Comparison of ENCODE assay signal across 10 cellular contexts in genomic region chr3:141385386-141386079, GRCh38. TPM values are rescaled to one million over a fixed set of nuclear protein-coding genes. Genes with fewer than 3 reads are reported as not detected.
DNase-seq lines count a peak whose midpoint lies in the region; ATAC-seq, FAIRE-seq and TF ChIP-seq lines count a peak whose summit lies in the region.
"Had no signal": no experiment of that assay in that cellular context is flagged by ENCODE, and none has a peak within 500 bp of the region (broad histone marks: within the 10 kb centered on the region; RNA-seq: fewer than 3 reads in every experiment).

No MANE protein-coding gene starts in this region.

- TF ChIP-seq RAD21 in A549 (conservative IDR thresholded peaks at IDR 0.05 in 1 of 2, IDR thresholded peaks at IDR 0.05 in 1 of 2) = no peak

- no peak overlapping the region for H3K4me3 Mint-ChIP-seq in GM23338
- peak overlapping the region; percentile 83 for H3K4me3 Mint-ChIP-seq in activated T-helper 17 cell treated with anti-CD3 and anti-CD28 coated beads, Interleukin-2, amount 50 U/mL, for 72 hours
- peak overlapping the region in 3 of 7 donors; percentile 46 to 79 (median 75) for H3K4me3 Mint-ChIP-seq in CD8-positive, alpha-beta memory T cell
- H3K4me3 Mint-ChIP-seq: CD8-positive, alpha-beta T cell had no signal

- DNase-seq in A549 (ENCODE audit: low read depth in 1 of 2, low spot score in 1 of 2) (no peak), GM23338 (ENCODE audit: low spot score) (no peak), left kidney (ENCODE audit: low read depth, low spot score) (peak; percentile 51), PC-3 (no peak), EL (no peak)
- no peak for DNase-seq in CD8-positive, alpha-beta memory T cell
- DNase-seq: CD8-positive, alpha-beta T cell had no signal

- no peak for TF ChIP-seq POLR2A in A549 (IDR thresholded peaks at IDR 0.05; ENCODE audit: low read length)

- H3F3A ChIP-seq in GM23338 (replicated peaks; ENCODE audit: low read depth) (no peaks in the 10 kb centered on the region), PC-3 (ENCODE audit: low read length, unreplicated experiment) (no peaks in the 10 kb centered on the region)

- H3K27ac ChIP-seq in A549 = peak overlapping the region in 1 of 2 experiments; percentile 39; a peak in 2 of 6 replicates
- no peak overlapping the region for H3K27ac ChIP-seq in GM23338 (ENCODE audit: low read depth)
- no peak overlapping the region for H3K27ac ChIP-seq in PC-3 (ENCODE audit: low read length)
- no peak overlapping the region for H3K27ac ChIP-seq in CD8-positive, alpha-beta memory T cell (ENCODE audit: low read depth, low read length)
- H3K27ac ChIP-seq: neural progenitor cell had no signal

- H3K36me3 ChIP-seq in GM23338 (ENCODE audit: insufficient read depth) (no peaks in the 10 kb centered on the region), PC-3 (ENCODE audit: low read depth, low read length) (no peaks in the 10 kb centered on the region)
- no peaks in the 10 kb centered on the region for H3K36me3 ChIP-seq in CD8-positive, alpha-beta memory T cell (ENCODE audit: insufficient read depth, low read length)
- H3K36me3 ChIP-seq: neural progenitor cell had no signal

- H3K9ac ChIP-seq in PC-3 (ENCODE audit: low read length) = no peak overlapping the region
- H3K9ac ChIP-seq: neural progenitor cell had no signal

- CTCF ChIA-PET in A549 (lab: Yijun Ruan, JAX) (interaction anchor here (1.0 to 2.7 kb wide), 14 partner anchors 8 to 74 kb away, joined by 3 to 13 read pairs (median 4); no protein-coding TSS in a partner anchor), PC-3 (lab: Charles Lee) (no interaction called here)
- CTCF ChIA-PET in CD8-positive, alpha-beta memory T cell (lab: Charles Lee) = interaction anchor here (1.0 to 3.8 kb wide), 7 partner anchors 10 to 69 kb away, joined by 3 to 16 read pairs (median 5); no protein-coding TSS in a partner anchor

- TF ChIP-seq CTCF in A549 (IDR thresholded peaks at IDR 0.05) (no peak), GM23338 (conservative IDR thresholded peaks at IDR 0.05; ENCODE audit: low read depth in 2 of 2) (no peak), PC-3 (conservative IDR thresholded peaks at IDR 0.05; ENCODE audit: low read depth, low read length) (no peak)

- peaks cover 57% of the 10 kb centered on the region for H3K4me1 ChIP-seq in A549
- peaks cover 43% of the 10 kb centered on the region for H3K4me1 ChIP-seq in GM23338 (ENCODE audit: insufficient read depth)
- H3K4me1 ChIP-seq in PC-3 (ENCODE audit: insufficient read depth, low read length) = no peaks in the 10 kb centered on the region
- H3K4me1 ChIP-seq in CD8-positive, alpha-beta memory T cell (ENCODE audit: insufficient read depth, low read length) = no peaks in the 10 kb centered on the region

- H3K4me1 Mint-ChIP-seq in GM23338 = peaks cover 60% of the 10 kb centered on the region
- H3K4me1 Mint-ChIP-seq in activated T-helper 17 cell treated with anti-CD3 and anti-CD28 coated beads, Interleukin-2, amount 50 U/mL, for 72 hours = peaks cover 20% of the 10 kb centered on the region
- peaks cover 12 to 30% (median 25%) of the 10 kb centered on the region in 3 donors for H3K4me1 Mint-ChIP-seq in CD8-positive, alpha-beta memory T cell

- ATAC-seq in A549 (no peak), GM23338 (no peak), HG03521 (IDR thresholded peaks at IDR 0.05; ENCODE audit: unreplicated experiment) (no peak), PC-3 (no peak)
- ATAC-seq in activated T-helper 17 cell treated with anti-CD3 and anti-CD28 coated beads, Interleukin-2, amount 50 U/mL, for 72 hours (replicated peaks) = no peak
- ATAC-seq: CD8-positive, alpha-beta T cell had no signal

- intact Hi-C loops in PC-3 (cut with micrococcal nuclease) = no loop called here

- H3K9me2 ChIP-seq in GM23338 (ENCODE audit: insufficient read depth) (0 out of 2 replicates have a peak, but pooled peaks cover 4% of the 10 kb centered on the region), PC-3 (replicated peaks; ENCODE audit: low read length) (no peaks in the 10 kb centered on the region)

- POLR2A ChIA-PET in A549 (lab: Yijun Ruan, JAX) (no interaction called here), PC-3 (lab: Charles Lee; ENCODE audit: unreplicated experiment) (no interaction called here)
- POLR2A ChIA-PET in CD8-positive, alpha-beta memory T cell (lab: Charles Lee) = no interaction called here

- no peak overlapping the region for H3K4me3 ChIP-seq in A549
- H3K4me3 ChIP-seq in GM23338 = no peak overlapping the region
- H3K4me3 ChIP-seq in PC-3 (ENCODE audit: low read length) = no peak overlapping the region
- H3K4me3 ChIP-seq in CD8-positive, alpha-beta memory T cell (ENCODE audit: low read length) = no peak overlapping the region
- H3K4me3 ChIP-seq: neural progenitor cell had no signal

- H3K9me3 Mint-ChIP-seq in GM23338 = no peaks in the 10 kb centered on the region
- no peaks in the 10 kb centered on the region for H3K9me3 Mint-ChIP-seq in activated T-helper 17 cell treated with anti-CD3 and anti-CD28 coated beads, Interleukin-2, amount 50 U/mL, for 72 hours
- no peaks in the 10 kb centered on the region for H3K9me3 Mint-ChIP-seq in CD8-positive, alpha-beta memory T cell
- H3K9me3 Mint-ChIP-seq: CD8-positive, alpha-beta T cell; neural progenitor cell had no signal

- H3K79me2 ChIP-seq in GM23338 (replicated peaks; ENCODE audit: insufficient read depth) = no peaks in the 10 kb centered on the region
- no peaks in the 10 kb centered on the region for H3K79me2 ChIP-seq in PC-3 (ENCODE audit: low read length)

- H3K27me3 ChIP-seq in GM23338 (ENCODE audit: insufficient read depth) = no peaks in the 10 kb centered on the region
- H3K27me3 ChIP-seq in PC-3 (ENCODE audit: low read length) = no peaks in the 10 kb centered on the region
- H3K27me3 ChIP-seq in CD8-positive, alpha-beta memory T cell (ENCODE audit: insufficient read depth, low read length, poor library complexity, severe bottlenecking) = no peaks in the 10 kb centered on the region
- H3K27me3 ChIP-seq: neural progenitor cell had no signal

- TF ChIP-seq EP300 in A549 (IDR thresholded peaks at IDR 0.05) = no peak

- no TSS peak for BruUV-seq in PC-3 (replicated peaks; lab: Mats Ljungman, UMichigan)

- no peak for FAIRE-seq in A549 (lab: Jason Lieb, UNC)

- no peaks in the 10 kb centered on the region for H3K9me3 ChIP-seq in A549
- no peaks in the 10 kb centered on the region for H3K9me3 ChIP-seq in PC-3 (ENCODE audit: low read length)
- no peaks in the 10 kb centered on the region for H3K9me3 ChIP-seq in CD8-positive, alpha-beta memory T cell (ENCODE audit: low read length)

- peak overlapping the region; percentile 68; the same call in 1 of the 2 replicates for H3K27ac Mint-ChIP-seq in GM23338
- peak overlapping the region; percentile 89 for H3K27ac Mint-ChIP-seq in activated T-helper 17 cell treated with anti-CD3 and anti-CD28 coated beads, Interleukin-2, amount 50 U/mL, for 72 hours
- no peak overlapping the region for H3K27ac Mint-ChIP-seq in CD8-positive, alpha-beta memory T cell
- H3K27ac Mint-ChIP-seq: CD8-positive, alpha-beta T cell; neural progenitor cell had no signal

- no peaks in the 10 kb centered on the region for H4K20me1 ChIP-seq in GM23338 (replicated peaks; ENCODE audit: insufficient read depth)
- H4K20me1 ChIP-seq in PC-3 (ENCODE audit: low read length) = no peaks in the 10 kb centered on the region

- no peak overlapping the region for H2AFZ ChIP-seq in GM23338
- H2AFZ ChIP-seq in PC-3 (ENCODE audit: low read length) = no peak overlapping the region
- H2AFZ ChIP-seq: neural progenitor cell had no signal

- H3K4me2 ChIP-seq in A549 = no peak overlapping the region
- no peak overlapping the region for H3K4me2 ChIP-seq in GM23338
- H3K4me2 ChIP-seq in PC-3 (ENCODE audit: low read length) = no peak overlapping the region
- H3K4me2 ChIP-seq: neural progenitor cell had no signal

- no peaks in the 10 kb centered on the region for H3K36me3 Mint-ChIP-seq in GM23338 (ENCODE audit: low read depth)
- peaks cover 10% of the 10 kb centered on the region for H3K36me3 Mint-ChIP-seq in activated T-helper 17 cell treated with anti-CD3 and anti-CD28 coated beads, Interleukin-2, amount 50 U/mL, for 72 hours (ENCODE audit: low read depth)
- H3K36me3 Mint-ChIP-seq in CD8-positive, alpha-beta memory T cell = peaks cover 0 to 2% (median 0%) of the 10 kb centered on the region in 3 donors
- H3K36me3 Mint-ChIP-seq: CD8-positive, alpha-beta T cell had no signal

- H3K27me3 Mint-ChIP-seq in GM23338 (ENCODE audit: insufficient read depth, low read depth, poor library complexity) = peaks cover 3% of the 10 kb centered on the region
- no peaks in the 10 kb centered on the region for H3K27me3 Mint-ChIP-seq in activated T-helper 17 cell treated with anti-CD3 and anti-CD28 coated beads, Interleukin-2, amount 50 U/mL, for 72 hours
- no peaks in the 10 kb centered on the region for H3K27me3 Mint-ChIP-seq in CD8-positive, alpha-beta memory T cell

- WGBS in A549 (ENCODE audit: missing lambda C conversion rate) = 87% methylated on average over 8 of the region's 8 CpGs

TF ChIP-seq in A549, 52 proteins besides CTCF, POLR2A, EP300 and RAD21:
- peak; percentile 77 for TF ChIP-seq MAFK (IDR thresholded peaks at IDR 0.05; ENCODE audit: partially characterized antibody)
- no peak for TF ChIP-seq CEBPB (IDR thresholded peaks at IDR 0.05)

TF ChIP-seq in GM23338, 12 proteins besides CTCF, POLR2A, EP300 and RAD21 (continues in another document):
- no peak for TF ChIP-seq POLR2AphosphoS5 (IDR thresholded peaks at IDR 0.05; ENCODE audit: low read depth)

RNA-seq across cellular contexts. Expression of gene ZBTB38, which starts 17.2 kb away (rescaled TPM):
- 110 and 141 TPM in 2 replicates for polyA plus RNA-seq in A549 (2011; rRNA removed)
- 17.2 and 20.9 TPM in 2 replicates for polyA plus RNA-seq in A549 (2012; cell fraction: cytosol; rRNA removed)
- polyA plus RNA-seq in A549 (2012; cell fraction: nucleus; rRNA removed) = 16.5 and 23.0 TPM in 2 replicates
- polyA plus RNA-seq in A549 (2017; fragmentation: RNase III; extraction: RNeasy Plus Mini Kit Qiagen cat#74134 plus additional on column Dnase treatment) = 70.5 to 80.7 TPM (median 72.0 TPM) in 3 replicates
- 205 and 220 TPM in 2 replicates for polyA minus RNA-seq in A549 (2011; rRNA and poly(A)+ RNA removed)
- 11.5 and 12.4 TPM in 2 replicates for total RNA-seq in GM23338 (2014; rRNA removed; shearing (Covaris generic))
- 5.9 and 8.7 TPM in 2 replicates for polyA plus RNA-seq in GM23338 (2016; fragmentation: Nextera tagmentation; extraction: Ambion mirVana)
- 10 to 100 TPM; 33.3 to 45.6 TPM for total RNA-seq in activated T-helper 17 cell treated with anti-CD3 and anti-CD28 coated beads, Interleukin-2, amount 50 U/mL, for 72 hours
- 17.0 and 19.6 TPM in 2 replicates for total RNA-seq in PC-3 (2014; rRNA removed)
- total RNA-seq in CD8-positive, alpha-beta memory T cell = 10 to 100 TPM; 78.6 to 87.1 TPM
- polyA plus RNA-seq in CD8-positive, alpha-beta memory T cell = 115 TPM

Comparison
In these comparisons a context has a peak if more than half of its experiments do, and no peak if none do; other contexts are left out.
1. H3K27ac Mint-ChIP-seq: peak in GM23338 (single experiment) and activated T-helper 17 cell treated with anti-CD3 and anti-CD28 coated beads, Interleukin-2, amount 50 U/mL, for 72 hours (single experiment); none in CD8-positive, alpha-beta memory T cell (0 of 8).